In the genomic region with DNA sequence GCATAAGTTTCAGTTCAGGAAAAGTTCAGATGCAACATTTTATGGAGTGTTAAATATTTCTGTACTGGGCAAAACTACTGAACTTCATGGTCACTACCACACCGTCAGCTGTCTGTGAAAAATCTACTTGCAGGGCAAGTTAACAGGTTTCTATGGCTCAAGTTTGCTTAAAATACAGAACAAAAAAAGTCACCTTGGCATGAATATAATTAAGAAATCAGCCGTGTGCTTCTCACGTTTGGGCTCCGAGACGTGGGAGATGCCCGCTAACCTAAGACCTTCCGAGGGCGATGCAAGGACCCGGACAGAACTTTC, we compare ENCODE assay signal across 8 cellular contexts. TPM values are rescaled to one million over a fixed set of nuclear protein-coding genes. Genes with fewer than 3 reads are reported as not detected.
DNase-seq lines count a peak whose midpoint lies in the region; ATAC-seq and TF ChIP-seq lines count a peak whose summit lies in the region.

No MANE protein-coding gene starts in this region.

- H3K36me3 ChIP-seq in esophagus muscularis mucosa, result no peaks in the 10 kb centered on the region
- no peaks in the 10 kb centered on the region for H3K36me3 ChIP-seq in rectal smooth muscle tissue (ENCODE audit: control insufficient read depth, insufficient read depth, low read length)

- TF ChIP-seq EP300 in esophagus muscularis mucosa (IDR thresholded peaks at IDR 0.05), result no peak

- no peak for TF ChIP-seq CTCF in esophagus muscularis mucosa (IDR thresholded peaks at IDR 0.05)

- 2% methylated on average over 9 of the region's 9 CpGs for WGBS in esophagus muscularis mucosa

- intact Hi-C loops in esophagus muscularis mucosa (cut with DNase I), result no loop called here

- peak overlapping the region; percentile 83 for H3K9ac ChIP-seq in rectal smooth muscle tissue (ENCODE audit: low read length)

- TF ChIP-seq POLR2A in esophagus muscularis mucosa (IDR thresholded peaks at IDR 0.05; ENCODE audit: low read depth), result no peak

- H3K27ac ChIP-seq in esophagus muscularis mucosa (replicated peaks in 1 of 4) (peak overlapping the region; percentile 96 to 98 (median 98)), rectal smooth muscle tissue (ENCODE audit: low read depth, low read length) (peak overlapping the region; percentile 77)

- no peaks in the 10 kb centered on the region for H3K9me3 ChIP-seq in esophagus muscularis mucosa

- ATAC-seq in HG03521 (IDR thresholded peaks at IDR 0.05; ENCODE audit: unreplicated experiment) (no peak), HG03342 (IDR thresholded peaks at IDR 0.05; ENCODE audit: unreplicated experiment) (no peak)

- peak; percentile 42 for DNase-seq in NCI-H526 treated with DMSO at 0.1 percent for 48 hours (lab: John Stamatoyannopoulos, UW)
- DNase-seq in NCI-H526 (lab: John Stamatoyannopoulos, UW), result no peak
- peak; percentile 60 for DNase-seq in OCI-M1 (lab: John Stamatoyannopoulos, UW)
- no peak for DNase-seq in esophagus muscularis mucosa (ENCODE audit: extremely low spot score)
- no peak for DNase-seq in NCI-H128 (lab: John Stamatoyannopoulos, UW; ENCODE audit: unreplicated experiment)

- H3K27me3 ChIP-seq in esophagus muscularis mucosa (no peaks in the 10 kb centered on the region), rectal smooth muscle tissue (ENCODE audit: control insufficient read depth, insufficient read depth, low read length) (no peaks in the 10 kb centered on the region)

- H3K4me3 ChIP-seq in esophagus muscularis mucosa (peak overlapping the region; percentile 85 to 97 (median 92)), rectal smooth muscle tissue (ENCODE audit: low read length) (peak overlapping the region; percentile 83)

- H3K4me1 ChIP-seq in esophagus muscularis mucosa (peaks cover 39 to 63% (median 57%) of the 10 kb centered on the region in 4 donors), rectal smooth muscle tissue (ENCODE audit: control insufficient read depth, insufficient read depth, low read length) (peaks cover 12% of the 10 kb centered on the region)

RNA-seq across cellular contexts. Expression of gene TAPT1, which starts 0.6 kb away (rescaled TPM):
- 10 to 100 TPM; 18.1 to 27.4 (median 21.6) TPM for total RNA-seq in esophagus muscularis mucosa

Comparison
In these comparisons a context has a peak if more than half of its experiments do, and no peak if none do; other contexts are left out.
1. DNase-seq: peak in NCI-H526 treated with DMSO at 0.1 percent for 48 hours (single experiment) and OCI-M1 (single experiment); none in NCI-H526 (0 of 2), esophagus muscularis mucosa (single experiment) and NCI-H128 (single experiment).